Comparison of ENCODE assay signal across 8 cellular contexts in genomic region chr2:95165030-95165370, GRCh38. TPM values are rescaled to one million over a fixed set of nuclear protein-coding genes. Genes with fewer than 3 reads are reported as not detected.
DNase-seq lines count a peak whose midpoint lies in the region; ATAC-seq and TF ChIP-seq lines count a peak whose summit lies in the region.

No MANE protein-coding gene starts in this region.

- H3K4me3 Mint-ChIP-seq in activated CD8-positive, alpha-beta T cell treated with anti-CD3 and anti-CD28 coated beads, Interleukin-2, amount 10 ng/mL, durations not matched to agents 7 days and 5 days: peak overlapping the region; percentile 93
- H3K4me3 Mint-ChIP-seq in immature natural killer cell: peak overlapping the region; percentile 96 to 100 (median 99)

- 1% methylated on average over 9 of the region's 9 CpGs for WGBS in suprapubic skin

- no peaks in the 10 kb centered on the region for H3K36me3 ChIP-seq in suprapubic skin

- H3K27me3 Mint-ChIP-seq in activated CD8-positive, alpha-beta T cell treated with anti-CD3 and anti-CD28 coated beads, Interleukin-2, amount 10 ng/mL, durations not matched to agents 7 days and 5 days (ENCODE audit: low read depth): no peaks in the 10 kb centered on the region
- peaks cover 0 to 6% (median 6%) of the 10 kb centered on the region in 3 donors for H3K27me3 Mint-ChIP-seq in immature natural killer cell (ENCODE audit: low read depth in 3 of 3)

- no peaks in the 10 kb centered on the region for H3K9me3 ChIP-seq in suprapubic skin

- H3K36me3 Mint-ChIP-seq in activated CD8-positive, alpha-beta T cell treated with anti-CD3 and anti-CD28 coated beads, Interleukin-2, amount 10 ng/mL, durations not matched to agents 7 days and 5 days (ENCODE audit: low read depth): peaks cover 19% of the 10 kb centered on the region
- H3K36me3 Mint-ChIP-seq in immature natural killer cell: no peaks in the 10 kb centered on the region

- POLR2A ChIA-PET in activated CD8-positive, alpha-beta T cell treated with anti-CD3 and anti-CD28 coated beads, Interleukin-2, amount 10 ng/mL, durations not matched to agents 7 days and 5 days (lab: Charles Lee): interaction anchor here (0.7 to 2.0 kb wide), 2 partner anchors 43 to 47 kb away, joined by 3 to 11 read pairs; partner anchors contain the start of gene MRPS5

- no peaks in the 10 kb centered on the region for H3K27me3 ChIP-seq in suprapubic skin

- DNase-seq in activated CD8-positive, alpha-beta T cell treated with anti-CD3 and anti-CD28 coated beads, Interleukin-2, amount 10 ng/mL, durations not matched to agents 7 days and 5 days: no peak
- DNase-seq in immature natural killer cell (no peak), suprapubic skin (ENCODE audit: low spot score in 2 of 2) (no peak), NCI-H128 (lab: John Stamatoyannopoulos, UW; ENCODE audit: unreplicated experiment) (no peak), NCI-H1105 treated with DMSO at 0.1 percent for 48 hours (lab: John Stamatoyannopoulos, UW) (no peak), amniotic stem cell (lab: John Stamatoyannopoulos, UW) (no peak)

- TF ChIP-seq EP300 in suprapubic skin (IDR thresholded peaks at IDR 0.05): no peak

- peak overlapping the region; percentile 96 for H3K27ac Mint-ChIP-seq in activated CD8-positive, alpha-beta T cell treated with anti-CD3 and anti-CD28 coated beads, Interleukin-2, amount 10 ng/mL, durations not matched to agents 7 days and 5 days
- peak overlapping the region; percentile 93 to 98 (median 96) for H3K27ac Mint-ChIP-seq in immature natural killer cell

- H3K4me1 ChIP-seq in suprapubic skin: peaks cover 22% of the 10 kb centered on the region

- no peak for TF ChIP-seq POLR2A in suprapubic skin (IDR thresholded peaks at IDR 0.05)

- CTCF ChIA-PET in activated CD8-positive, alpha-beta T cell treated with anti-CD3 and anti-CD28 coated beads, Interleukin-2, amount 10 ng/mL, durations not matched to agents 7 days and 5 days (lab: Charles Lee): interaction anchor here (0.8 to 3.1 kb wide), 6 partner anchors 44 to 208 kb away, joined by 4 to 16 read pairs (median 6); partner anchors contain the start of gene MRPS5

- H3K4me3 ChIP-seq in suprapubic skin: peak overlapping the region; percentile 83

- no peaks in the 10 kb centered on the region for H3K9me3 Mint-ChIP-seq in activated CD8-positive, alpha-beta T cell treated with anti-CD3 and anti-CD28 coated beads, Interleukin-2, amount 10 ng/mL, durations not matched to agents 7 days and 5 days (ENCODE audit: insufficient read depth)
- H3K9me3 Mint-ChIP-seq in immature natural killer cell: no peaks in the 10 kb centered on the region

- peaks cover 30% of the 10 kb centered on the region for H3K4me1 Mint-ChIP-seq in activated CD8-positive, alpha-beta T cell treated with anti-CD3 and anti-CD28 coated beads, Interleukin-2, amount 10 ng/mL, durations not matched to agents 7 days and 5 days (ENCODE audit: low read depth)
- H3K4me1 Mint-ChIP-seq in immature natural killer cell: peaks cover 28 to 36% of the 10 kb centered on the region in 2 donors

- ATAC-seq in GM18511 (IDR thresholded peaks at IDR 0.05; ENCODE audit: unreplicated experiment): peak; percentile 21
- peak; percentile 15 for ATAC-seq in HG02884 (IDR thresholded peaks at IDR 0.05; ENCODE audit: unreplicated experiment)
- ATAC-seq in activated CD8-positive, alpha-beta T cell treated with anti-CD3 and anti-CD28 coated beads, Interleukin-2, amount 10 ng/mL, durations not matched to agents 7 days and 5 days: peak; percentile 10

- TF ChIP-seq CTCF in suprapubic skin (IDR thresholded peaks at IDR 0.05): no peak

- peak overlapping the region; percentile 96 for H3K27ac ChIP-seq in suprapubic skin

RNA-seq across cellular contexts. Expression of gene ZNF2, which starts 0.6 kb away (rescaled TPM):
- total RNA-seq in activated CD8-positive, alpha-beta T cell treated with anti-CD3 and anti-CD28 coated beads, Interleukin-2, amount 10 ng/mL, durations not matched to agents 7 days and 5 days: 1 to 10 TPM; 4.5 to 5.0 TPM
- 1 to 10 TPM in 2 of 3 donors, not detected in 1; 1.2 to 3.8 TPM for polyA plus RNA-seq in immature natural killer cell
- total RNA-seq in suprapubic skin: 1 to 10 TPM; 1.4 to 4.8 (median 2.6) TPM

RNA-seq across cellular contexts. Expression of gene ZNF514, which starts 5.4 kb away (rescaled TPM):
- total RNA-seq in activated CD8-positive, alpha-beta T cell treated with anti-CD3 and anti-CD28 coated beads, Interleukin-2, amount 10 ng/mL, durations not matched to agents 7 days and 5 days: 10 to 100 TPM; 16.3 to 17.4 TPM
- 1 to 10 TPM; 2.5 to 8.4 (median 5.1) TPM for polyA plus RNA-seq in immature natural killer cell
- 10 to 100 TPM in 3 of 4 donors, 1 to 10 TPM in 1; 9.1 to 33.3 (median 23.1) TPM for total RNA-seq in suprapubic skin

RNA-seq across cellular contexts. Expression of gene ZNF892, which starts 42.3 kb away (rescaled TPM):
- 1 to 10 TPM; 3.8 to 3.9 TPM for total RNA-seq in activated CD8-positive, alpha-beta T cell treated with anti-CD3 and anti-CD28 coated beads, Interleukin-2, amount 10 ng/mL, durations not matched to agents 7 days and 5 days
- polyA plus RNA-seq in immature natural killer cell: 1 to 10 TPM in 1 of 3 donors, under 1 TPM in 1, not detected in 1; 0.68 to 1.9 TPM
- 1 to 10 TPM; 1.6 to 3.2 (median 2.6) TPM for total RNA-seq in suprapubic skin

RNA-seq across cellular contexts. Expression of gene MRPS5, which starts 43.4 kb away (rescaled TPM):
- 10 to 100 TPM; 79.8 to 83.3 TPM for total RNA-seq in activated CD8-positive, alpha-beta T cell treated with anti-CD3 and anti-CD28 coated beads, Interleukin-2, amount 10 ng/mL, durations not matched to agents 7 days and 5 days
- polyA plus RNA-seq in immature natural killer cell: 10 to 100 TPM; 26.9 to 35.0 (median 30.5) TPM
- total RNA-seq in suprapubic skin: 10 to 100 TPM; 31.9 to 57.1 (median 36.8) TPM
